In the genomic region with DNA sequence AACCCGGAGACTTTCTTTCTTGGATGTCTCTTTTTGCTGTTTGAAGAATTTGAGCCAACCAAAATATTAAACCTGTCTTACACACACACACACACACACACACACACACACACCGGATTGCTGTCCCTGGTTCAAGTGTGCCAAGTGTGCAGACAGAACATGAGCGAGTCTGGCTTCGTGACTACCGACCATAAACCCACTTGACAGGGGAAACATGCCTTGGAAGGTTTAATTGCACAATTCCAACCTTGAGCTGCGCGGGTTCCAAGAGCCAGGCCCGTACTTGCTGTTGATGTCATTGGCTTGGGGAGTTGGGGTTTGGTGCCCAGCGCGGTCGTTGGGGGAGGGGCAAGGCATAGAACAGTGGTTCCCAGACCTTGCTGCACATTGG, we compare ENCODE assay signal across 10 cellular contexts. TPM values are rescaled to one million over a fixed set of nuclear protein-coding genes. Genes with fewer than 3 reads are reported as not detected.
DNase-seq lines count a peak whose midpoint lies in the region; ATAC-seq and TF ChIP-seq lines count a peak whose summit lies in the region.
"Had no signal": no experiment of that assay in that cellular context is flagged by ENCODE, and none has a peak within 500 bp of the region (broad histone marks: within the 10 kb centered on the region; RNA-seq: fewer than 3 reads in every experiment).

No MANE protein-coding gene starts in this region.

- H3K79me2 ChIP-seq in HCT116 (ENCODE audit: insufficient read depth, low read length): peaks cover 63% of the 10 kb centered on the region

- CTCF ChIA-PET in HCT116 (lab: Charles Lee): no interaction called here

- intact Hi-C loops in HCT116 (cut with micrococcal nuclease): loop anchor here (2.0 kb wide), 1 partner anchor 112 kb away; no protein-coding TSS in a partner anchor

- H3K9ac ChIP-seq in HCT116 (ENCODE audit: low read length) (peak overlapping the region; percentile 85), iPS-18a (ENCODE audit: low read length) (no peak overlapping the region)

- POLR2A ChIA-PET in HCT116 (lab: Charles Lee): no interaction called here

- H3K9me2 ChIP-seq in HCT116 (ENCODE audit: insufficient read depth): no peaks in the 10 kb centered on the region

- DNase-seq in HCT116 (ENCODE audit: low read depth, low spot score) (no peak), astrocyte of the cerebellum (ENCODE audit: low read depth) (no peak), NCI-H1436 treated with DMSO at 0.1 percent for 48 hours (lab: John Stamatoyannopoulos, UW) (no peak)
- DNase-seq: activated CD4-positive, CD25-positive, alpha-beta regulatory T cell had no signal

- 0 out of 2 replicates have a peak, but pooled peaks cover 4% of the 10 kb centered on the region for H4K20me1 ChIP-seq in HCT116 (ENCODE audit: insufficient read depth)

- H3K9me3 ChIP-seq in HCT116 (ENCODE audit: control insufficient read depth in 1 of 2, insufficient read depth in 1 of 2, low read depth in 1 of 2, low read length in 2 of 2): no peaks in the 10 kb centered on the region
- H3K9me3 ChIP-seq in iPS-18a (ENCODE audit: control insufficient read depth, low read depth, low read length): no peaks in the 10 kb centered on the region

- H3K36me3 ChIP-seq in HCT116 (ENCODE audit: control insufficient read depth in 1 of 2, insufficient read depth in 2 of 2, low read length in 2 of 2) (peaks cover 0 to 11% of the 10 kb centered on the region in 2 experiments; a peak in 1 of 4 replicates), iPS-18a (ENCODE audit: control insufficient read depth, low read depth, low read length) (no peaks in the 10 kb centered on the region)

- RAD21 ChIA-PET in HCT116 (lab: Charles Lee; ENCODE audit: low non-redundant PET in 1 of 2, low total read pairs in 2 of 2, uncharacterized antibody in 2 of 2, unreplicated experiment in 2 of 2): interaction anchor here in 1 of 2 experiments (0.7 to 0.8 kb wide), 2 partner anchors 28 to 85 kb away, joined by 3 read pairs; no protein-coding TSS in a partner anchor

- BruUV-seq in HCT116 (replicated peaks; lab: Mats Ljungman, UMichigan): no TSS peak

- TF ChIP-seq CTCF in HCT116 (IDR thresholded peaks at IDR 0.05 in 2 of 3, conservative IDR thresholded peaks at IDR 0.05 in 1 of 3; ENCODE audit: borderline replicate concordance in 1 of 3, insufficient read depth in 1 of 3, low read depth in 2 of 3, low read length in 2 of 3) (no peak), astrocyte of the cerebellum (IDR thresholded peaks at IDR 0.05; ENCODE audit: low read depth, low read length, missing control alignments) (no peak)

- TF ChIP-seq POLR2A in HCT116 (IDR thresholded peaks at IDR 0.05; ENCODE audit: borderline replicate concordance, extremely low read depth, insufficient read depth, insufficient read length): no peak

- no peak overlapping the region for H2AFZ ChIP-seq in HCT116 (ENCODE audit: low read depth, low read length, poor library complexity, severe bottlenecking)

- ATAC-seq in HCT116 (no peak), GM21515 (IDR thresholded peaks at IDR 0.05; ENCODE audit: unreplicated experiment) (no peak), HG03139 (IDR thresholded peaks at IDR 0.05; ENCODE audit: unreplicated experiment) (no peak), HG03135 (IDR thresholded peaks at IDR 0.05; ENCODE audit: unreplicated experiment) (no peak)

- no peak for TF ChIP-seq RAD21 in HCT116 (IDR thresholded peaks at IDR 0.05; ENCODE audit: low read depth)

- in situ Hi-C loops in astrocyte of the cerebellum (cut with HindIII; ENCODE audit: low sequenced_read_pairs): no loop called here

- H3K4me2 ChIP-seq in HCT116 (ENCODE audit: low read length): peak overlapping the region; percentile 89

- H3K27me3 ChIP-seq in HCT116 (ENCODE audit: insufficient read depth, low read length) (no peaks in the 10 kb centered on the region), iPS-18a (ENCODE audit: control insufficient read depth, insufficient read depth, low read length) (peaks cover 62% of the 10 kb centered on the region)

- H3K27ac ChIP-seq in HCT116 (ENCODE audit: low read depth, low read length): peak overlapping the region; percentile 88
- H3K27ac ChIP-seq in iPS-18a (ENCODE audit: low read length): no peak overlapping the region
- peak overlapping the region in 20 of 21 experiments; percentile 82 to 99 (median 93) for H3K27ac ChIP-seq in skin epidermis
- H3K27ac ChIP-seq: HL-60 had no signal

- H3K4me3 ChIP-seq in HCT116 (replicated peaks in 1 of 2; ENCODE audit: low read depth in 1 of 2, low read length in 2 of 2) (peak overlapping the region; percentile 58 to 76), astrocyte of the cerebellum (ENCODE audit: low read depth, low read length) (peak overlapping the region; percentile 83), iPS-18a (ENCODE audit: low read length) (peak overlapping the region; percentile 57), skin epidermis (peak overlapping the region; percentile 47 to 73 (median 56))

- peaks cover 12 to 17% of the 10 kb centered on the region in 2 experiments for H3K4me1 ChIP-seq in HCT116 (ENCODE audit: control insufficient read depth in 1 of 2, insufficient read depth in 2 of 2, low read length in 2 of 2)
- no peaks in the 10 kb centered on the region for H3K4me1 ChIP-seq in iPS-18a (ENCODE audit: control insufficient read depth, low read depth, low read length)

TF ChIP-seq in HCT116, 20 proteins besides CTCF, POLR2A, EP300 and RAD21:
- no peak for TF ChIP-seq SP1 (IDR thresholded peaks at IDR 0.05; ENCODE audit: low read depth)
- TF ChIP-seq SIN3A (IDR thresholded peaks at IDR 0.05; ENCODE audit: low read depth): no peak; the same call in 1 of the 2 replicates
- no peak for TF ChIP-seq ZNF274 (IDR thresholded peaks at IDR 0.05; ENCODE audit: low read depth, low read length)
- TF ChIP-seq, protein P1, sequence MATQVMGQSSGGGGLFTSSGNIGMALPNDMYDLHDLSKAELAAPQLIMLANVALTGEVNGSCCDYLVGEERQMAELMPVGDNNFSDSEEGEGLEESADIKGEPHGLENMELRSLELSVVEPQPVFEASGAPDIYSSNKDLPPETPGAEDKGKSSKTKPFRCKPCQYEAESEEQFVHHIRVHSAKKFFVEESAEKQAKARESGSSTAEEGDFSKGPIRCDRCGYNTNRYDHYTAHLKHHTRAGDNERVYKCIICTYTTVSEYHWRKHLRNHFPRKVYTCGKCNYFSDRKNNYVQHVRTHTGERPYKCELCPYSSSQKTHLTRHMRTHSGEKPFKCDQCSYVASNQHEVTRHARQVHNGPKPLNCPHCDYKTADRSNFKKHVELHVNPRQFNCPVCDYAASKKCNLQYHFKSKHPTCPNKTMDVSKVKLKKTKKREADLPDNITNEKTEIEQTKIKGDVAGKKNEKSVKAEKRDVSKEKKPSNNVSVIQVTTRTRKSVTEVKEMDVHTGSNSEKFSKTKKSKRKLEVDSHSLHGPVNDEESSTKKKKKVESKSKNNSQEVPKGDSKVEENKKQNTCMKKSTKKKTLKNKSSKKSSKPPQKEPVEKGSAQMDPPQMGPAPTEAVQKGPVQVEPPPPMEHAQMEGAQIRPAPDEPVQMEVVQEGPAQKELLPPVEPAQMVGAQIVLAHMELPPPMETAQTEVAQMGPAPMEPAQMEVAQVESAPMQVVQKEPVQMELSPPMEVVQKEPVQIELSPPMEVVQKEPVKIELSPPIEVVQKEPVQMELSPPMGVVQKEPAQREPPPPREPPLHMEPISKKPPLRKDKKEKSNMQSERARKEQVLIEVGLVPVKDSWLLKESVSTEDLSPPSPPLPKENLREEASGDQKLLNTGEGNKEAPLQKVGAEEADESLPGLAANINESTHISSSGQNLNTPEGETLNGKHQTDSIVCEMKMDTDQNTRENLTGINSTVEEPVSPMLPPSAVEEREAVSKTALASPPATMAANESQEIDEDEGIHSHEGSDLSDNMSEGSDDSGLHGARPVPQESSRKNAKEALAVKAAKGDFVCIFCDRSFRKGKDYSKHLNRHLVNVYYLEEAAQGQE (IDR thresholded peaks at IDR 0.05; ENCODE audit: low read depth): no peak

RNA-seq across cellular contexts. Expression of a gene that starts 1.7 kb away (rescaled TPM):
- 71.5 TPM for total RNA-seq in HCT116 (2021; ENCODE audit: unreplicated experiment)
- 27.5 and 28.7 TPM in 2 replicates for polyA plus RNA-seq in HCT116 (2012)
